1 cellular context compared by ENCODE assay signal in the genomic region with DNA sequence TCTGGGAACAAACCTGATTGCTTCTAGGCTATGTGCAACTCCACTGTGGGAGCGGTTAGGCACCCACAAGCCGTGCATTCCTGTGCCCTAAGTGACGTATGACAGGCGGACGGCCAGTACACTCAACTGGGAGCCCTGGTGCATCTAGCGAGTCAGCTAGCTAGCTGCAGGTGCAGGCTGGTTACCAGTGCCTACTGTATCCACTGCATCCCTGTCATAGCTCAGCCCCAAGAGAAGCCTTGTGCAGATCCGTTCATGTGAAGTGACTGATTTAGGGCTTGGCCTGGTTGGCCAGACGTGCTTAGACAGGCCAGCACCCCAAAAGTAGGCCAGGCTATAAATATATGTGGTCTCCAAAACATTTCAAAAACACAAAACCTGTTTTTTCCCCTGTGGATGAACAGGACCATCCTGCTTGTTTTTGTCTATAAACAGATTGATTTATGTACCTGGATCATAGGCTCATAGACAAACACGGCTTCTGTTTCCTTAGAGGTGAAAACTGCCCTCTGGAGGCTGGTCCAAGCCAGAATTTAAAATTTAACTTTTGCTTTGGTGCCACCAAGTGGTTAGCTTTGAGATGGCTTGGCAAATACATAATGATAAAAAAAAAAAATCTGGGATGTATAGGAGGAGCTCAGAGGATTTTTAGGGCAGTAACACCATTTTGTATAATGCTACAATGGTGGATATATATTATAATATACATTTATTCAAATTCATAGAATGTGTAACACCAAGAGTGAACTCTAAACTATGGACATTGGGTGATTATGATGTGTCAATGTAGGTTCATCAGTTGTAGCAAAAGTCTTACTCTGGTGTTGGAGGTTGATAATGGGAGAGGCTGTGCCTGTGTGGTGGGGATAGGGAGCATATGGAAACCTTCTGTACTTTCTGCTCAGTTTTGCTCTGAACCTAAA.
TF ChIP-seq lines count a peak whose summit lies in the region.

No MANE protein-coding gene starts in this region.

TF ChIP-seq in HepG2, 621 proteins besides CTCF, POLR2A, EP300 and RAD21 (continued from another document):
- TF ChIP-seq, protein P1, sequence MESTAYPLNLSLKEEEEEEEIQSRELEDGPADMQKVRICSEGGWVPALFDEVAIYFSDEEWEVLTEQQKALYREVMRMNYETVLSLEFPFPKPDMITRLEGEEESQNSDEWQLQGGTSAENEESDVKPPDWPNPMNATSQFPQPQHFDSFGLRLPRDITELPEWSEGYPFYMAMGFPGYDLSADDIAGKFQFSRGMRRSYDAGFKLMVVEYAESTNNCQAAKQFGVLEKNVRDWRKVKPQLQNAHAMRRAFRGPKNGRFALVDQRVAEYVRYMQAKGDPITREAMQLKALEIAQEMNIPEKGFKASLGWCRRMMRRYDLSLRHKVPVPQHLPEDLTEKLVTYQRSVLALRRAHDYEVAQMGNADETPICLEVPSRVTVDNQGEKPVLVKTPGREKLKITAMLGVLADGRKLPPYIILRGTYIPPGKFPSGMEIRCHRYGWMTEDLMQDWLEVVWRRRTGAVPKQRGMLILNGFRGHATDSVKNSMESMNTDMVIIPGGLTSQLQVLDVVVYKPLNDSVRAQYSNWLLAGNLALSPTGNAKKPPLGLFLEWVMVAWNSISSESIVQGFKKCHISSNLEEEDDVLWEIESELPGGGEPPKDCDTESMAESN (CRISPR knock-in tag; conservative IDR thresholded peaks at IDR 0.05) = no peak
- TF ChIP-seq ZNF431 (CRISPR knock-in tag; IDR thresholded peaks at IDR 0.05; ENCODE audit: borderline replicate concordance, low read depth) (no peak), POGZ (CRISPR knock-in tag; IDR thresholded peaks at IDR 0.05) (0 out of 2 replicates have a peak, but pooled peaks have one; percentile 17), ERF (CRISPR knock-in tag; IDR thresholded peaks at IDR 0.05) (0 out of 2 replicates have a peak, but pooled peaks have one; percentile 34), GPN1 (CRISPR knock-in tag; IDR thresholded peaks at IDR 0.05; ENCODE audit: borderline replicate concordance) (no peak), ZNF652 (CRISPR knock-in tag; IDR thresholded peaks at IDR 0.05; ENCODE audit: borderline replicate concordance, low read depth) (no peak), STAG1 (CRISPR knock-in tag; IDR thresholded peaks at IDR 0.05) (peak; percentile 92), SAP130 (CRISPR knock-in tag; IDR thresholded peaks at IDR 0.05; ENCODE audit: low read depth) (no peak), ZBTB38 (CRISPR knock-in tag; IDR thresholded peaks at IDR 0.05) (peak; percentile 63), ZGPAT (CRISPR knock-in tag; IDR thresholded peaks at IDR 0.05) (0 out of 2 replicates have a peak, but pooled peaks have one; percentile 21), ZMYM4 (CRISPR knock-in tag; IDR thresholded peaks at IDR 0.05) (0 out of 2 replicates have a peak, but pooled peaks have one; percentile 14), ZNF362 (CRISPR knock-in tag; IDR thresholded peaks at IDR 0.05; ENCODE audit: borderline replicate concordance) (peak; percentile 69; the same call in 1 of the 2 replicates), ZNF564 (CRISPR knock-in tag; IDR thresholded peaks at IDR 0.05) (no peak), SMC3 (IDR thresholded peaks at IDR 0.05; ENCODE audit: low read length) (peak; percentile 94), SOX13 (IDR thresholded peaks at IDR 0.05) (no peak), SOX13 (CRISPR knock-in tag; conservative IDR thresholded peaks at IDR 0.05 in 1 of 2, IDR thresholded peaks at IDR 0.05 in 1 of 2) (peak in 1 of 2 experiments; percentile 16; a peak in 1 of 4 replicates), CHCHD3 (CRISPR knock-in tag; IDR thresholded peaks at IDR 0.05) (no peak), SIN3A (IDR thresholded peaks at IDR 0.05; ENCODE audit: borderline replicate concordance, low read depth, low read length) (no peak), FOXK1 (CRISPR knock-in tag; IDR thresholded peaks at IDR 0.05; ENCODE audit: borderline replicate concordance, low read depth) (0 out of 2 replicates have a peak, but pooled peaks have one; percentile 18), ZSCAN9 (CRISPR knock-in tag; IDR thresholded peaks at IDR 0.05; ENCODE audit: borderline replicate concordance) (0 out of 2 replicates have a peak, but pooled peaks have one; percentile 51), HOXA5 (CRISPR knock-in tag; IDR thresholded peaks at IDR 0.05) (no peak), CREB1 (IDR thresholded peaks at IDR 0.05) (no peak), CREB1 (CRISPR knock-in tag; IDR thresholded peaks at IDR 0.05) (peak; percentile 51)
- TF ChIP-seq, protein P2, sequence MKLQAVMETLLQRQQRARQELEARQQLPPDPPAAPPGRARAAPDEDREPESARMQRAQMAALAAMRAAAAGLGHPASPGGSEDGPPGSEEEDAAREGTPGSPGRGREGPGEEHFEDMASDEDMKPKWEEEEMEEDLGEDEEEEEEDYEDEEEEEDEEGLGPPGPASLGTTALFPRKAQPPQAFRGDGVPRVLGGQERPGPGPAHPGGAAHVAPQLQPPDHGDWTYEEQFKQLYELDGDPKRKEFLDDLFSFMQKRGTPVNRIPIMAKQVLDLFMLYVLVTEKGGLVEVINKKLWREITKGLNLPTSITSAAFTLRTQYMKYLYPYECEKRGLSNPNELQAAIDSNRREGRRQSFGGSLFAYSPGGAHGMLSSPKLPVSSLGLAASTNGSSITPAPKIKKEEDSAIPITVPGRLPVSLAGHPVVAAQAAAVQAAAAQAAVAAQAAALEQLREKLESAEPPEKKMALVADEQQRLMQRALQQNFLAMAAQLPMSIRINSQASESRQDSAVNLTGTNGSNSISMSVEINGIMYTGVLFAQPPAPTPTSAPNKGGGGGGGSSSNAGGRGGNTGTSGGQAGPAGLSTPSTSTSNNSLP (IDR thresholded peaks at IDR 0.05; ENCODE audit: low read depth, low read length) = peak; percentile 34; the same call in 1 of the 2 replicates
